Comparison of ENCODE assay signal across 1 cellular context in genomic region chr18:54358495-54358793, GRCh38.
TF ChIP-seq lines count a peak whose summit lies in the region.

No MANE protein-coding gene starts in this region.

TF ChIP-seq in GM12878, 131 proteins besides CTCF, POLR2A, EP300 and RAD21:
- TF ChIP-seq, protein P1, sequence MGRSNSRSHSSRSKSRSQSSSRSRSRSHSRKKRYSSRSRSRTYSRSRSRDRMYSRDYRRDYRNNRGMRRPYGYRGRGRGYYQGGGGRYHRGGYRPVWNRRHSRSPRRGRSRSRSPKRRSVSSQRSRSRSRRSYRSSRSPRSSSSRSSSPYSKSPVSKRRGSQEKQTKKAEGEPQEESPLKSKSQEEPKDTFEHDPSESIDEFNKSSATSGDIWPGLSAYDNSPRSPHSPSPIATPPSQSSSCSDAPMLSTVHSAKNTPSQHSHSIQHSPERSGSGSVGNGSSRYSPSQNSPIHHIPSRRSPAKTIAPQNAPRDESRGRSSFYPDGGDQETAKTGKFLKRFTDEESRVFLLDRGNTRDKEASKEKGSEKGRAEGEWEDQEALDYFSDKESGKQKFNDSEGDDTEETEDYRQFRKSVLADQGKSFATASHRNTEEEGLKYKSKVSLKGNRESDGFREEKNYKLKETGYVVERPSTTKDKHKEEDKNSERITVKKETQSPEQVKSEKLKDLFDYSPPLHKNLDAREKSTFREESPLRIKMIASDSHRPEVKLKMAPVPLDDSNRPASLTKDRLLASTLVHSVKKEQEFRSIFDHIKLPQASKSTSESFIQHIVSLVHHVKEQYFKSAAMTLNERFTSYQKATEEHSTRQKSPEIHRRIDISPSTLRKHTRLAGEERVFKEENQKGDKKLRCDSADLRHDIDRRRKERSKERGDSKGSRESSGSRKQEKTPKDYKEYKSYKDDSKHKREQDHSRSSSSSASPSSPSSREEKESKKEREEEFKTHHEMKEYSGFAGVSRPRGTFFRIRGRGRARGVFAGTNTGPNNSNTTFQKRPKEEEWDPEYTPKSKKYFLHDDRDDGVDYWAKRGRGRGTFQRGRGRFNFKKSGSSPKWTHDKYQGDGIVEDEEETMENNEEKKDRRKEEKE (IDR thresholded peaks at IDR 0.05), result no peak
- no peak for TF ChIP-seq IKZF1 (conservative IDR thresholded peaks at IDR 0.05)
- TF ChIP-seq, protein P2, sequence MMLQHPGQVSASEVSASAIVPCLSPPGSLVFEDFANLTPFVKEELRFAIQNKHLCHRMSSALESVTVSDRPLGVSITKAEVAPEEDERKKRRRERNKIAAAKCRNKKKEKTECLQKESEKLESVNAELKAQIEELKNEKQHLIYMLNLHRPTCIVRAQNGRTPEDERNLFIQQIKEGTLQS (IDR thresholded peaks at IDR 0.05; ENCODE audit: borderline replicate concordance, extremely low read depth, low read depth, low read length), result no peak
- TF ChIP-seq CHD1 (IDR thresholded peaks at IDR 0.05; ENCODE audit: low read depth, low read length), result no peak
- TF ChIP-seq BACH1 (IDR thresholded peaks at IDR 0.05; ENCODE audit: borderline replicate concordance), result no peak
- no peak for TF ChIP-seq EZH2 (IDR thresholded peaks at IDR 0.05; ENCODE audit: borderline replicate concordance, control insufficient read depth, low read depth, low read length)
- TF ChIP-seq NR2C1 (IDR thresholded peaks at IDR 0.05), result no peak
- no peak for TF ChIP-seq IRF5 (IDR thresholded peaks at IDR 0.05; ENCODE audit: borderline replicate concordance)
- TF ChIP-seq POU2F2 (IDR thresholded peaks at IDR 0.05; ENCODE audit: borderline replicate concordance, low read depth, low read length), result no peak
- TF ChIP-seq, protein P3, sequence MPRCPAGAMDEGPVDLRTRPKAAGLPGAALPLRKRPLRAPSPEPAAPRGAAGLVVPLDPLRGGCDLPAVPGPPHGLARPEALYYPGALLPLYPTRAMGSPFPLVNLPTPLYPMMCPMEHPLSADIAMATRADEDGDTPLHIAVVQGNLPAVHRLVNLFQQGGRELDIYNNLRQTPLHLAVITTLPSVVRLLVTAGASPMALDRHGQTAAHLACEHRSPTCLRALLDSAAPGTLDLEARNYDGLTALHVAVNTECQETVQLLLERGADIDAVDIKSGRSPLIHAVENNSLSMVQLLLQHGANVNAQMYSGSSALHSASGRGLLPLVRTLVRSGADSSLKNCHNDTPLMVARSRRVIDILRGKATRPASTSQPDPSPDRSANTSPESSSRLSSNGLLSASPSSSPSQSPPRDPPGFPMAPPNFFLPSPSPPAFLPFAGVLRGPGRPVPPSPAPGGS (IDR thresholded peaks at IDR 0.05; ENCODE audit: borderline replicate concordance, insufficient read depth, low read depth, low read length, poor library complexity, severe bottlenecking), result no peak
- TF ChIP-seq, protein P4, sequence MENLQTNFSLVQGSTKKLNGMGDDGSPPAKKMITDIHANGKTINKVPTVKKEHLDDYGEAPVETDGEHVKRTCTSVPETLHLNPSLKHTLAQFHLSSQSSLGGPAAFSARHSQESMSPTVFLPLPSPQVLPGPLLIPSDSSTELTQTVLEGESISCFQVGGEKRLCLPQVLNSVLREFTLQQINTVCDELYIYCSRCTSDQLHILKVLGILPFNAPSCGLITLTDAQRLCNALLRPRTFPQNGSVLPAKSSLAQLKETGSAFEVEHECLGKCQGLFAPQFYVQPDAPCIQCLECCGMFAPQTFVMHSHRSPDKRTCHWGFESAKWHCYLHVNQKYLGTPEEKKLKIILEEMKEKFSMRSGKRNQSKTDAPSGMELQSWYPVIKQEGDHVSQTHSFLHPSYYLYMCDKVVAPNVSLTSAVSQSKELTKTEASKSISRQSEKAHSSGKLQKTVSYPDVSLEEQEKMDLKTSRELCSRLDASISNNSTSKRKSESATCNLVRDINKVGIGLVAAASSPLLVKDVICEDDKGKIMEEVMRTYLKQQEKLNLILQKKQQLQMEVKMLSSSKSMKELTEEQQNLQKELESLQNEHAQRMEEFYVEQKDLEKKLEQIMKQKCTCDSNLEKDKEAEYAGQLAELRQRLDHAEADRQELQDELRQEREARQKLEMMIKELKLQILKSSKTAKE (IDR thresholded peaks at IDR 0.05; ENCODE audit: low read depth, poor library complexity, severe bottlenecking), result no peak
TF ChIP-seq in GM12878: peak in this region for 0.
